Comparison of ENCODE assay signal across 24 cellular contexts in the genomic region with DNA sequence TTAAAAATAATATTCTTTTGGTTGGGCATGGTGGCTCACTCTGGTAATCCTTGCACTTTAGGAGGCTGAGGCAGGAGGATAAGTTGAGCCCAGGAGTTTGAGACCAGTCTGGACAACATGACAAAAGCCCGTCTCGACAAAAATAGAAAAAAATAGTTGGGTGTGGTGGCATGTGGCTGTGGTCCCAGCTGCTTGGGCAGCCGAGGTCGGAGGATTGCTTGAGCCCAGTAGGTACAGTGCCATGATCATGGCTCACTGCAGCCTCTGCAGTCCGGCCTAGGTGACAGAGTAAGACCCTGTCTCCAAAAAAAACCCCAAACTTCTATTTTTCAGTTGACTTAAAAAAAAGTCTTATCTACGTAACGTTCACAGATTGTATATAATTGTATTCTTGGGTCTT.
"Had no signal": no experiment of that assay in that cellular context is flagged by ENCODE, and none has a peak within 500 bp of the region (broad histone marks: within the 10 kb centered on the region; RNA-seq: fewer than 3 reads in every experiment).

No MANE protein-coding gene starts in this region.

- H3K27me3 Mint-ChIP-seq: activated CD4-positive, alpha-beta T cell treated with anti-CD3 and anti-CD28 coated beads for 36 hours; activated naive CD4-positive, alpha-beta T cell treated with anti-CD3 and anti-CD28 coated beads, Interleukin-2, amount 10 ng/mL, durations not matched to agents 7 days and 5 days had no signal

- H3K36me3 ChIP-seq: vagina had no signal

- ATAC-seq: activated CD4-positive, alpha-beta T cell treated with anti-CD3 and anti-CD28 coated beads for 36 hours; esophagus mucosa; mucosa of descending colon; right cardiac atrium; stimulated activated naive CD8-positive, alpha-beta T cell treated with anti-CD3 and anti-CD28 coated beads, Interleukin-15, Interleukin-2, amounts not matched to agents 100 U/mL and 50 U/mL, for 24 hours had no signal

- H3K4me3 ChIP-seq: coronary artery, lung, mucosa of descending colon, spleen, upper lobe of left lung, vagina had no signal

- H3K9me3 Mint-ChIP-seq: activated naive CD4-positive, alpha-beta T cell treated with anti-CD3 and anti-CD28 coated beads, Interleukin-2, amount 10 ng/mL, durations not matched to agents 7 days and 5 days; activated T-helper 1 cell treated with anti-CD3 and anti-CD28 coated beads, Interleukin-12 subunit alpha, Interleukin-12 subunit beta, Interleukin-2, Interleukin-4 antibody, amounts not matched to agents 30 ng/mL and 10 ng/mL and 1 ng/mL, durations not matched to agents 14 hours and 24 hours and 36 hours had no signal

- H3K27ac Mint-ChIP-seq: activated CD4-positive, alpha-beta T cell treated with anti-CD3 and anti-CD28 coated beads for 36 hours; activated naive CD4-positive, alpha-beta T cell treated with anti-CD3 and anti-CD28 coated beads, Interleukin-2, amount 10 ng/mL, durations not matched to agents 7 days and 5 days; activated T-helper 1 cell treated with anti-CD3 and anti-CD28 coated beads, Interleukin-12 subunit alpha, Interleukin-12 subunit beta, Interleukin-2, Interleukin-4 antibody, amounts not matched to agents 30 ng/mL and 10 ng/mL and 1 ng/mL, durations not matched to agents 14 hours and 24 hours and 36 hours had no signal

- H3K27ac ChIP-seq: brain microvascular endothelial cell, coronary artery, parathyroid adenoma, spleen, upper lobe of left lung, vagina had no signal

- H3K4me3 Mint-ChIP-seq: activated CD4-positive, alpha-beta T cell treated with anti-CD3 and anti-CD28 coated beads for 36 hours; activated naive CD4-positive, alpha-beta T cell treated with anti-CD3 and anti-CD28 coated beads, Interleukin-2, amount 10 ng/mL, durations not matched to agents 7 days and 5 days; activated T-helper 1 cell treated with anti-CD3 and anti-CD28 coated beads, Interleukin-12 subunit alpha, Interleukin-12 subunit beta, Interleukin-2, Interleukin-4 antibody, amounts not matched to agents 30 ng/mL and 10 ng/mL and 1 ng/mL, durations not matched to agents 14 hours and 24 hours and 36 hours had no signal

- H3K9me3 ChIP-seq: mucosa of descending colon, spleen, upper lobe of left lung, vagina had no signal

- H3K27me3 ChIP-seq: brain microvascular endothelial cell, spleen, upper lobe of left lung, vagina had no signal

- DNase-seq: activated CD4-positive, alpha-beta T cell treated with anti-CD3 and anti-CD28 coated beads for 36 hours; activated CD4-positive, CD25-positive, alpha-beta regulatory T cell; activated naive CD4-positive, alpha-beta T cell treated with anti-CD3 and anti-CD28 coated beads, Interleukin-2, amount 10 ng/mL, durations not matched to agents 7 days and 5 days; activated T-cell treated with anti-CD3 and anti-CD28 coated beads, Interleukin-2, amount 50 U/mL, for 1 hour; amniotic stem cell; brain microvascular endothelial cell; foreskin fibroblast; head of caudate nucleus; hippocampal formation; kidney; mucosa of descending colon; nucleus accumbens; right cardiac atrium; spleen; stimulated activated naive CD8-positive, alpha-beta T cell treated with anti-CD3 and anti-CD28 coated beads, Interleukin-15, Interleukin-2, amounts not matched to agents 100 U/mL and 50 U/mL, for 24 hours; substantia nigra; T-helper 1 cell; upper lobe of left lung had no signal
